10 cellular contexts compared by ENCODE assay signal in the genomic region with DNA sequence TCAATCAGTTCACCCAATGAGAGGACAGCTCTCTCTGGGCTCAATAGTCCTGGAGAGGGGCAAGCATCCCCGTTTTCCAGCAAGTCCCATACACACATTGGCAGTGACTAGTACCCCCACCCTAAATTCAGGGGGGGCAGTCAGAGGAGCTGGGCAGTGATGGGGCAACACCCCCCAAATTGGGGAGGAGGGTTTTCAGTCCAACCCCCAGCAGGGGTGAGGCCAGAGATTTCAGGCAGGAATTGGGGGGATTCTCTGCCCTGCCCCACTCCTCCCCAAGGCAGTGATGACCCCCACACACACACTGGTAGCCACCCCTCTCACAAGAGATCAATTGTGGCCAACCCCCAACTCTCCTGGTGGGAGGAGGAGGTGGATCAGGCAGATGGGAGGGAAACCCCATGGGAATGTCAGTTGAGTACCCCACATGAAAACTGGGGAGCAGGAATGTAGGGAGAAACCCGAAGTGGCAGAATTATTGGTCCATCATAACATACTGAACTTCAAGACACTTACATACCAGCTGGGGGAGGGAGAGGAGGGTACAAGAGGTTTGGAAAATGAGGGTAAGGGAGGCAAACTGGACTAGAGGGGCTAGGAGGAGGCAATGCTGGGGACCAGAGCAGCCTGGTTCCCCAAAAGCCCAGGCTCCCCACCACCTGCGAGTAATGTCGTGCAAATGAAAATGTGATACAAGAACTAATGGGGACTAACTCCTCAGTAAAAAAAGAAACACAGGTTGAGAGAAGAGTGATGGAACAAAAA. TPM values are rescaled to one million over a fixed set of nuclear protein-coding genes. Genes with fewer than 3 reads are reported as not detected.
DNase-seq lines count a peak whose midpoint lies in the region; ATAC-seq and TF ChIP-seq lines count a peak whose summit lies in the region.
"Had no signal": no experiment of that assay in that cellular context is flagged by ENCODE, and none has a peak within 500 bp of the region (broad histone marks: within the 10 kb centered on the region; RNA-seq: fewer than 3 reads in every experiment).

No MANE protein-coding gene starts in this region.

- no peak for ATAC-seq in activated CD8-positive, alpha-beta memory T cell treated with anti-CD3 and anti-CD28 coated beads, Interleukin-2, amount 10 ng/mL, durations not matched to agents 7 days and 5 days
- ATAC-seq in activated naive CD8-positive, alpha-beta T cell treated with anti-CD3 and anti-CD28 coated beads, Interleukin-2, amount 10 ng/mL, durations not matched to agents 7 days and 5 days (ENCODE audit: low read depth), result no peak
- ATAC-seq in HG03571 (IDR thresholded peaks at IDR 0.05; ENCODE audit: unreplicated experiment), result no peak
- ATAC-seq in GM21381 (IDR thresholded peaks at IDR 0.05; ENCODE audit: unreplicated experiment), result no peak

- peaks cover 19% of the 10 kb centered on the region for H3K36me3 Mint-ChIP-seq in activated CD8-positive, alpha-beta memory T cell treated with anti-CD3 and anti-CD28 coated beads, Interleukin-2, amount 10 ng/mL, durations not matched to agents 7 days and 5 days
- peaks cover 21% of the 10 kb centered on the region for H3K36me3 Mint-ChIP-seq in activated naive CD8-positive, alpha-beta T cell treated with anti-CD3 and anti-CD28 coated beads, Interleukin-2, amount 10 ng/mL, durations not matched to agents 7 days and 5 days
- no peaks in the 10 kb centered on the region for H3K36me3 Mint-ChIP-seq in mesothelial cell of epicardium

- no peaks in the 10 kb centered on the region for H3K9me3 Mint-ChIP-seq in activated CD8-positive, alpha-beta memory T cell treated with anti-CD3 and anti-CD28 coated beads, Interleukin-2, amount 10 ng/mL, durations not matched to agents 7 days and 5 days (ENCODE audit: low read depth)
- H3K9me3 Mint-ChIP-seq in activated naive CD8-positive, alpha-beta T cell treated with anti-CD3 and anti-CD28 coated beads, Interleukin-2, amount 10 ng/mL, durations not matched to agents 7 days and 5 days, result no peaks in the 10 kb centered on the region
- no peaks in the 10 kb centered on the region for H3K9me3 Mint-ChIP-seq in mesothelial cell of epicardium

- 95% methylated on average over 4 of the region's 4 CpGs for WGBS in thymus

- no peaks in the 10 kb centered on the region for H3K27me3 ChIP-seq in thymus (ENCODE audit: control insufficient read depth, insufficient read depth)
- H3K27me3 ChIP-seq: SJSA1 had no signal

- peaks cover 51% of the 10 kb centered on the region for H3K4me1 Mint-ChIP-seq in activated CD8-positive, alpha-beta memory T cell treated with anti-CD3 and anti-CD28 coated beads, Interleukin-2, amount 10 ng/mL, durations not matched to agents 7 days and 5 days
- peaks cover 49% of the 10 kb centered on the region for H3K4me1 Mint-ChIP-seq in activated naive CD8-positive, alpha-beta T cell treated with anti-CD3 and anti-CD28 coated beads, Interleukin-2, amount 10 ng/mL, durations not matched to agents 7 days and 5 days
- peaks cover 35% of the 10 kb centered on the region for H3K4me1 Mint-ChIP-seq in mesothelial cell of epicardium

- CTCF ChIA-PET in activated CD8-positive, alpha-beta memory T cell treated with anti-CD3 and anti-CD28 coated beads, Interleukin-2, amount 10 ng/mL, durations not matched to agents 7 days and 5 days (lab: Charles Lee), result interaction anchor here (1.1 to 7.9 kb wide), 8 partner anchors 9 to 64 kb away, joined by 3 to 92 read pairs (median 8); partner anchors contain the start of genes ALOXE3 and HES7

- POLR2A ChIA-PET in activated naive CD8-positive, alpha-beta T cell treated with anti-CD3 and anti-CD28 coated beads, Interleukin-2, amount 10 ng/mL, durations not matched to agents 7 days and 5 days (lab: Charles Lee), result interaction anchor here (1.2 to 14.8 kb wide), 4 partner anchors 12 to 88 kb away, joined by 4 to 384 read pairs (median 9); partner anchors contain the start of genes AURKB and CTC1

- peak overlapping the region; percentile 70 for H3K27ac Mint-ChIP-seq in activated CD8-positive, alpha-beta memory T cell treated with anti-CD3 and anti-CD28 coated beads, Interleukin-2, amount 10 ng/mL, durations not matched to agents 7 days and 5 days
- peak overlapping the region; percentile 67 for H3K27ac Mint-ChIP-seq in activated naive CD8-positive, alpha-beta T cell treated with anti-CD3 and anti-CD28 coated beads, Interleukin-2, amount 10 ng/mL, durations not matched to agents 7 days and 5 days
- peak overlapping the region; percentile 77 for H3K27ac Mint-ChIP-seq in mesothelial cell of epicardium

- DNase-seq in activated CD8-positive, alpha-beta memory T cell treated with anti-CD3 and anti-CD28 coated beads, Interleukin-2, amount 10 ng/mL, durations not matched to agents 7 days and 5 days, result no peak
- DNase-seq in activated CD8-positive, alpha-beta memory T cell treated with anti-CD3 and anti-CD28 coated beads for 24 hours, result no peak
- DNase-seq in activated naive CD8-positive, alpha-beta T cell treated with anti-CD3 and anti-CD28 coated beads, Interleukin-2, amount 10 ng/mL, durations not matched to agents 7 days and 5 days, result no peak
- DNase-seq in mesothelial cell of epicardium (ENCODE audit: low spot score in 2 of 2, unreplicated experiment in 2 of 2), result no peak
- no peak for DNase-seq in AML-193 (lab: John Stamatoyannopoulos, UW)

- H3K4me1 ChIP-seq in thymus (ENCODE audit: control insufficient read depth, insufficient read depth, low read length), result peaks cover 50% of the 10 kb centered on the region

- H3K27ac ChIP-seq in thymus (ENCODE audit: low read depth), result peak overlapping the region; percentile 55
- H3K27ac ChIP-seq: SJSA1 had no signal

- H3K27me3 Mint-ChIP-seq in activated CD8-positive, alpha-beta memory T cell treated with anti-CD3 and anti-CD28 coated beads, Interleukin-2, amount 10 ng/mL, durations not matched to agents 7 days and 5 days, result no peaks in the 10 kb centered on the region
- H3K27me3 Mint-ChIP-seq in activated naive CD8-positive, alpha-beta T cell treated with anti-CD3 and anti-CD28 coated beads, Interleukin-2, amount 10 ng/mL, durations not matched to agents 7 days and 5 days, result no peaks in the 10 kb centered on the region
- H3K27me3 Mint-ChIP-seq in mesothelial cell of epicardium (ENCODE audit: low read depth), result no peaks in the 10 kb centered on the region

- no peak for TF ChIP-seq CTCF in mesothelial cell of epicardium (IDR thresholded peaks at IDR 0.05; ENCODE audit: unreplicated experiment)

- no peaks in the 10 kb centered on the region for H3K9me3 ChIP-seq in thymus (ENCODE audit: control insufficient read depth)
- H3K9me3 ChIP-seq: SJSA1 had no signal

- H3K4me3 ChIP-seq in thymus (ENCODE audit: low read length), result no peak overlapping the region
- H3K4me3 ChIP-seq: SJSA1 had no signal

- H3K36me3 ChIP-seq in thymus (ENCODE audit: control insufficient read depth, insufficient read depth), result peaks cover 26% of the 10 kb centered on the region

- H3K4me3 Mint-ChIP-seq in activated CD8-positive, alpha-beta memory T cell treated with anti-CD3 and anti-CD28 coated beads, Interleukin-2, amount 10 ng/mL, durations not matched to agents 7 days and 5 days, result peak overlapping the region; percentile 7
- H3K4me3 Mint-ChIP-seq in activated naive CD8-positive, alpha-beta T cell treated with anti-CD3 and anti-CD28 coated beads, Interleukin-2, amount 10 ng/mL, durations not matched to agents 7 days and 5 days, result peak overlapping the region; percentile 48
- H3K4me3 Mint-ChIP-seq in mesothelial cell of epicardium, result peak overlapping the region; percentile 39

RNA-seq across cellular contexts. Expression of gene VAMP2, which starts 3.1 kb away (rescaled TPM):
- 10 to 100 TPM; 47.6 to 68.9 TPM for total RNA-seq in activated CD8-positive, alpha-beta memory T cell treated with anti-CD3 and anti-CD28 coated beads, Interleukin-2, amount 10 ng/mL, durations not matched to agents 7 days and 5 days
- total RNA-seq in activated naive CD8-positive, alpha-beta T cell treated with anti-CD3 and anti-CD28 coated beads, Interleukin-2, amount 10 ng/mL, durations not matched to agents 7 days and 5 days, result 100 to 1,000 TPM; 116 to 118 TPM
- 51.3 to 55.3 TPM (median 54.8 TPM) in 3 replicates for total RNA-seq in mesothelial cell of epicardium
- polyA plus RNA-seq in thymus, result 73.9 TPM

RNA-seq across cellular contexts. Expression of gene PER1, which starts 7.4 kb away (rescaled TPM):
- total RNA-seq in activated CD8-positive, alpha-beta memory T cell treated with anti-CD3 and anti-CD28 coated beads, Interleukin-2, amount 10 ng/mL, durations not matched to agents 7 days and 5 days, result 10 to 100 TPM; 47.3 to 56.4 TPM
- 10 to 100 TPM; 52.7 to 53.6 TPM for total RNA-seq in activated naive CD8-positive, alpha-beta T cell treated with anti-CD3 and anti-CD28 coated beads, Interleukin-2, amount 10 ng/mL, durations not matched to agents 7 days and 5 days
- total RNA-seq in mesothelial cell of epicardium, result 55.2 to 70.2 TPM (median 58.0 TPM) in 3 replicates
- polyA plus RNA-seq in thymus, result 71.9 TPM

RNA-seq across cellular contexts. Expression of gene TMEM107, which starts 16.5 kb away (rescaled TPM):
- total RNA-seq in activated CD8-positive, alpha-beta memory T cell treated with anti-CD3 and anti-CD28 coated beads, Interleukin-2, amount 10 ng/mL, durations not matched to agents 7 days and 5 days, result 10 to 100 TPM; 29.9 to 61.0 TPM
- 10 to 100 TPM; 39.5 to 46.4 TPM for total RNA-seq in activated naive CD8-positive, alpha-beta T cell treated with anti-CD3 and anti-CD28 coated beads, Interleukin-2, amount 10 ng/mL, durations not matched to agents 7 days and 5 days
- total RNA-seq in mesothelial cell of epicardium, result 22.0 to 23.2 TPM (median 22.6 TPM) in 3 replicates
- polyA plus RNA-seq in thymus, result 21.3 TPM

RNA-seq across cellular contexts. Expression of gene BORCS6, which starts 30.3 kb away (rescaled TPM):
- 10 to 100 TPM; 14.9 to 16.8 TPM for total RNA-seq in activated CD8-positive, alpha-beta memory T cell treated with anti-CD3 and anti-CD28 coated beads, Interleukin-2, amount 10 ng/mL, durations not matched to agents 7 days and 5 days
- 10 to 100 TPM; 15.7 to 16.5 TPM for total RNA-seq in activated naive CD8-positive, alpha-beta T cell treated with anti-CD3 and anti-CD28 coated beads, Interleukin-2, amount 10 ng/mL, durations not matched to agents 7 days and 5 days
- 2.7 to 3.1 TPM (median 3.0 TPM) in 3 replicates for total RNA-seq in mesothelial cell of epicardium
- 11.4 TPM for polyA plus RNA-seq in thymus

RNA-seq across cellular contexts. Expression of gene HES7, which starts 35.7 kb away (rescaled TPM):
- 1 to 10 TPM; 1.2 TPM for total RNA-seq in activated CD8-positive, alpha-beta memory T cell treated with anti-CD3 and anti-CD28 coated beads, Interleukin-2, amount 10 ng/mL, durations not matched to agents 7 days and 5 days
- total RNA-seq in activated naive CD8-positive, alpha-beta T cell treated with anti-CD3 and anti-CD28 coated beads, Interleukin-2, amount 10 ng/mL, durations not matched to agents 7 days and 5 days, result under 1 TPM; 0.23 to 0.75 TPM
- 0.45 to 0.75 TPM (median 0.66 TPM) in 3 replicates for total RNA-seq in mesothelial cell of epicardium
- polyA plus RNA-seq in thymus, result 0.75 TPM
- total RNA-seq: SJSA1 had no signal
- polyA plus RNA-seq: AG04450 had no signal
